Comparison of ENCODE assay signal across 1 cellular context in the genomic region with DNA sequence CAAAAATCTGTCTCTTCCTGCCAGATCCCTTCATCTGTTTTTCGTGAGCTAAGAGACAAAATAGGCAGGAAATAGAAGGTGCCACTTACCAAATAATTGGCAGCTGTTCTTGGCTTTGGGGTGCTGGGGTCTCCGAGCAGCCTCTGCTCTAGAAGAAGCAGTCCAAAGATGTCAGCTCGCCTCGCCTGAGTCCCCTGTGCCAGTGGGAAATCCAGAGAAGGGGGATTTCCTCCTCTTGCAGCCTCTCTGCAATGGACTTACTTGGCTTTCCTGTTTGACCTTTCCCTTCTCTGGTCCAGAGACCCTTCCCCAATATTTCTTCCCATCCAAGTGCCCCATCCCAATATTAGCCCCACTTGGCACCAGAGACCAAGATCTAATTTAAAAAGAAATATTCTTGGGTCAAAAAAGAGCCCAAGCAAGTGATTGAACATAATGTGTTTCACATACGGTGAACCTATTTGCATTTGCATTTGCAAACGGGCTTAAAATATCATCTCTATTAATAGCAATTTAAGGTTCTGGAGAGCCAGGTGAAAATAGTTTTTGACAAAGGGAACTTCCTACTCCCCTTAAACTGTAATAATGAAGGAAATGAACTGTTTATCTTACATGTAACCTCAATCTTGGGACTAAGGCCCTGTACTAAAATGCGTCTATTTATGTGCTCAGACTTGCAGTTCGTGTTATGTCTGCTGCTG.
TF ChIP-seq lines count a peak whose summit lies in the region.

No MANE protein-coding gene starts in this region.

TF ChIP-seq in GM23338, 12 proteins besides CTCF, POLR2A, EP300 and RAD21 (continued from another document):
- TF ChIP-seq, protein P1, sequence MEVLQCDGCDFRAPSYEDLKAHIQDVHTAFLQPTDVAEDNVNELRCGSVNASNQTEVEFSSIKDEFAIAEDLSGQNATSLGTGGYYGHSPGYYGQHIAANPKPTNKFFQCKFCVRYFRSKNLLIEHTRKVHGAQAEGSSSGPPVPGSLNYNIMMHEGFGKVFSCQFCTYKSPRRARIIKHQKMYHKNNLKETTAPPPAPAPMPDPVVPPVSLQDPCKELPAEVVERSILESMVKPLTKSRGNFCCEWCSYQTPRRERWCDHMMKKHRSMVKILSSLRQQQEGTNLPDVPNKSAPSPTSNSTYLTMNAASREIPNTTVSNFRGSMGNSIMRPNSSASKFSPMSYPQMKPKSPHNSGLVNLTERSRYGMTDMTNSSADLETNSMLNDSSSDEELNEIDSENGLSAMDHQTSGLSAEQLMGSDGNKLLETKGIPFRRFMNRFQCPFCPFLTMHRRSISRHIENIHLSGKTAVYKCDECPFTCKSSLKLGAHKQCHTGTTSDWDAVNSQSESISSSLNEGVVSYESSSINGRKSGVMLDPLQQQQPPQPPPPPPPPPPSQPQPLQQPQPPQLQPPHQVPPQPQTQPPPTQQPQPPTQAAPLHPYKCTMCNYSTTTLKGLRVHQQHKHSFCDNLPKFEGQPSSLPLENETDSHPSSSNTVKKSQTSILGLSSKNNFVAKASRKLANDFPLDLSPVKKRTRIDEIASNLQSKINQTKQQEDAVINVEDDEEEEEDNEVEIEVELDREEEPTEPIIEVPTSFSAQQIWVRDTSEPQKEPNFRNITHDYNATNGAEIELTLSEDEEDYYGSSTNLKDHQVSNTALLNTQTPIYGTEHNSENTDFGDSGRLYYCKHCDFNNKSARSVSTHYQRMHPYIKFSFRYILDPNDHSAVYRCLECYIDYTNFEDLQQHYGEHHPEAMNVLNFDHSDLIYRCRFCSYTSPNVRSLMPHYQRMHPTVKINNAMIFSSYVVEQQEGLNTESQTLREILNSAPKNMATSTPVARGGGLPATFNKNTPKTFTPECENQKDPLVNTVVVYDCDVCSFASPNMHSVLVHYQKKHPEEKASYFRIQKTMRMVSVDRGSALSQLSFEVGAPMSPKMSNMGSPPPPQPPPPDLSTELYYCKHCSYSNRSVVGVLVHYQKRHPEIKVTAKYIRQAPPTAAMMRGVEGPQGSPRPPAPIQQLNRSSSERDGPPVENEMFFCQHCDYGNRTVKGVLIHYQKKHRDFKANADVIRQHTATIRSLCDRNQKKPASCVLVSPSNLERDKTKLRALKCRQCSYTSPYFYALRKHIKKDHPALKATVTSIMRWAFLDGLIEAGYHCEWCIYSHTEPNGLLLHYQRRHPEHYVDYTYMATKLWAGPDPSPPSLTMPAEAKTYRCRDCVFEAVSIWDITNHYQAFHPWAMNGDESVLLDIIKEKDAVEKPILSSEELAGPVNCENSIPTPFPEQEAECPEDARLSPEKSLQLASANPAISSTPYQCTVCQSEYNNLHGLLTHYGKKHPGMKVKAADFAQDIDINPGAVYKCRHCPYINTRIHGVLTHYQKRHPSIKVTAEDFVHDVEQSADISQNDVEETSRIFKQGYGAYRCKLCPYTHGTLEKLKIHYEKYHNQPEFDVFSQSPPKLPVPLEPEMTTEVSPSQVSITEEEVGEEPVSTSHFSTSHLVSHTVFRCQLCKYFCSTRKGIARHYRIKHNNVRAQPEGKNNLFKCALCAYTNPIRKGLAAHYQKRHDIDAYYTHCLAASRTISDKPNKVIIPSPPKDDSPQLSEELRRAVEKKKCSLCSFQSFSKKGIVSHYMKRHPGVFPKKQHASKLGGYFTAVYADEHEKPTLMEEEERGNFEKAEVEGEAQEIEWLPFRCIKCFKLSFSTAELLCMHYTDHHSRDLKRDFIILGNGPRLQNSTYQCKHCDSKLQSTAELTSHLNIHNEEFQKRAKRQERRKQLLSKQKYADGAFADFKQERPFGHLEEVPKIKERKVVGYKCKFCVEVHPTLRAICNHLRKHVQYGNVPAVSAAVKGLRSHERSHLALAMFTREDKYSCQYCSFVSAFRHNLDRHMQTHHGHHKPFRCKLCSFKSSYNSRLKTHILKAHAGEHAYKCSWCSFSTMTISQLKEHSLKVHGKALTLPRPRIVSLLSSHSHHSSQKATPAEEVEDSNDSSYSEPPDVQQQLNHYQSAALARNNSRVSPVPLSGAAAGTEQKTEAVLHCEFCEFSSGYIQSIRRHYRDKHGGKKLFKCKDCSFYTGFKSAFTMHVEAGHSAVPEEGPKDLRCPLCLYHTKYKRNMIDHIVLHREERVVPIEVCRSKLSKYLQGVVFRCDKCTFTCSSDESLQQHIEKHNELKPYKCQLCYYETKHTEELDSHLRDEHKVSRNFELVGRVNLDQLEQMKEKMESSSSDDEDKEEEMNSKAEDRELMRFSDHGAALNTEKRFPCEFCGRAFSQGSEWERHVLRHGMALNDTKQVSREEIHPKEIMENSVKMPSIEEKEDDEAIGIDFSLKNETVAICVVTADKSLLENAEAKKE (CRISPR knock-in tag; IDR thresholded peaks at IDR 0.05) = no peak
- TF ChIP-seq NANOG (IDR thresholded peaks at IDR 0.05; ENCODE audit: borderline replicate concordance) = no peak
- no peak for TF ChIP-seq POLR2AphosphoS5 (IDR thresholded peaks at IDR 0.05; ENCODE audit: low read depth)
